ENCODE assay signal across 1 cellular context in the genomic region with DNA sequence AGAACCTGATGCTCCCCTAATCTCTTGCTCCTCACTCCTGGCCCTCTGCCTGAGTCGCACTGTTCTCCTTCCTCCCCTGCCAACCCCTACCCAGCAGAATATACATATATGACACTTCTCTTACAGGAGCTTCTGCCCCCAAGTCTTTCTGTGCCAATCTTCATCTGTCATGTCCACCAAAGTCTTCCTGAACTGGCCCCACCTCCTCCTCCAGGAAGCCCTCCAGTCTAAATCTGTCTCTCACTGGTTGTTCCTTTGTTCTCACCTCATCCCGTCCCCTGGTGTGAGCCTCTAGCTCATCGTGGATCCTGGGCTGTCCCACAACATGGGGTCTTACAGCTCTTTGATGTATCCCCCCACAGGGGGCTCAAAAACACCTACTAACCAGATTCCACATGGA.
TF ChIP-seq lines count a peak whose summit lies in the region.

No MANE protein-coding gene starts in this region.

TF ChIP-seq in K562, 482 proteins besides CTCF, POLR2A, EP300 and RAD21:
- TF ChIP-seq HDAC6 (IDR thresholded peaks at IDR 0.05; ENCODE audit: low read depth, low read length) (no peak), PTTG1 (tag; IDR thresholded peaks at IDR 0.05; ENCODE audit: low read depth) (no peak), ZNF217 (CRISPR knock-in tag; IDR thresholded peaks at IDR 0.05) (no peak), ZFP36 (IDR thresholded peaks at IDR 0.05; ENCODE audit: low read depth, low read length, partially characterized antibody) (peak; percentile 85), ZNF165 (CRISPR knock-in tag; IDR thresholded peaks at IDR 0.05; ENCODE audit: borderline replicate concordance) (no peak), SPI1 (IDR thresholded peaks at IDR 0.05; ENCODE audit: borderline replicate concordance, low read depth, low read length) (no peak), ZC3H4 (CRISPR knock-in tag; IDR thresholded peaks at IDR 0.05; ENCODE audit: borderline replicate concordance) (no peak)
- TF ChIP-seq, protein P1, sequence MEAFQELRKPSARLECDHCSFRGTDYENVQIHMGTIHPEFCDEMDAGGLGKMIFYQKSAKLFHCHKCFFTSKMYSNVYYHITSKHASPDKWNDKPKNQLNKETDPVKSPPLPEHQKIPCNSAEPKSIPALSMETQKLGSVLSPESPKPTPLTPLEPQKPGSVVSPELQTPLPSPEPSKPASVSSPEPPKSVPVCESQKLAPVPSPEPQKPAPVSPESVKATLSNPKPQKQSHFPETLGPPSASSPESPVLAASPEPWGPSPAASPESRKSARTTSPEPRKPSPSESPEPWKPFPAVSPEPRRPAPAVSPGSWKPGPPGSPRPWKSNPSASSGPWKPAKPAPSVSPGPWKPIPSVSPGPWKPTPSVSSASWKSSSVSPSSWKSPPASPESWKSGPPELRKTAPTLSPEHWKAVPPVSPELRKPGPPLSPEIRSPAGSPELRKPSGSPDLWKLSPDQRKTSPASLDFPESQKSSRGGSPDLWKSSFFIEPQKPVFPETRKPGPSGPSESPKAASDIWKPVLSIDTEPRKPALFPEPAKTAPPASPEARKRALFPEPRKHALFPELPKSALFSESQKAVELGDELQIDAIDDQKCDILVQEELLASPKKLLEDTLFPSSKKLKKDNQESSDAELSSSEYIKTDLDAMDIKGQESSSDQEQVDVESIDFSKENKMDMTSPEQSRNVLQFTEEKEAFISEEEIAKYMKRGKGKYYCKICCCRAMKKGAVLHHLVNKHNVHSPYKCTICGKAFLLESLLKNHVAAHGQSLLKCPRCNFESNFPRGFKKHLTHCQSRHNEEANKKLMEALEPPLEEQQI (IDR thresholded peaks at IDR 0.05): no peak
